ENCODE assay signal across 34 cellular contexts in the genomic region with DNA sequence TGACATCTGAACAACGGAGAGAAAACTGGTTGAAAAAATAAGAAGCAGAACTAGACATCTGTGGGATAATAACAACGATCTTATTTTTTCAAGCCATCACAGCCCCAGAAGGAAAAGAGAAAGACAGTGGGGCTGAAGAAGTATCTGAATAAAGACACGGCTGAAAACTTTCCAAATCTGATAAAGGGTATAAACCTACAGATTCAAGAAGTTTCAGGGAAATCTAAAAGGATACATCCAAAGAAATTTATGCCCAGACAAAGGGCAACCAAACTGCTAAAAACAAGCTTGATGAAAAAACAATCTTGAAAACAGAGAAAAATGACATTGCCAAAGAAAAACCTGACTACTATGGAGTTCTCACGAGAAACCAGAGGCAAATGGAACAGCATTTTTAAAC.
"Had no signal": no experiment of that assay in that cellular context is flagged by ENCODE, and none has a peak within 500 bp of the region (broad histone marks: within the 10 kb centered on the region; RNA-seq: fewer than 3 reads in every experiment).

No MANE protein-coding gene starts in this region.

- H3K27me3 ChIP-seq: body of pancreas, brain microvascular endothelial cell, breast epithelium had no signal

- H3K4me3 Mint-ChIP-seq: activated B cell treated with CpG ODN at 0.5 μM for 24 hours; activated CD4-positive, alpha-beta memory T cell treated with anti-CD3 and anti-CD28 coated beads for 36 hours; activated CD4-positive, alpha-beta T cell treated with anti-CD3 and anti-CD28 coated beads, Interleukin-2, amount 10 ng/mL, durations not matched to agents 24 days and 14 days; activated CD8-positive, alpha-beta T cell treated with anti-CD3 and anti-CD28 coated beads for 36 hours; activated naive CD4-positive, alpha-beta T cell treated with anti-CD3 and anti-CD28 coated beads, Interleukin-2, amount 10 ng/mL, durations not matched to agents 7 days and 5 days; activated naive CD4-positive, alpha-beta T cell treated with anti-CD3 and anti-CD28 coated beads, Interleukin-2, amount 50 U/mL, for 24 hours; activated naive CD8-positive, alpha-beta T cell; activated naive CD8-positive, alpha-beta T cell treated with anti-CD3 and anti-CD28 coated beads, Interleukin-2, amount 10 ng/mL, durations not matched to agents 7 days and 5 days; activated naive CD8-positive, alpha-beta T cell treated with anti-CD3 and anti-CD28 coated beads, Interleukin-2, amount 50 U/mL, for 24 hours; activated T-cell treated with anti-CD3 and anti-CD28 coated beads, Interleukin-2, amount 50 U/mL, for 4 hours; activated T-cell treated with anti-CD3 and anti-CD28 coated beads, Interleukin-2, amount 50 U/mL, for 72 hours; activated T-helper 1 cell treated with anti-CD3 and anti-CD28 coated beads, Interleukin-12 subunit alpha, Interleukin-12 subunit beta, Interleukin-2, Interleukin-4 antibody, amounts not matched to agents 30 ng/mL and 10 ng/mL and 1 ng/mL, durations not matched to agents 14 hours and 24 hours and 36 hours; T-helper 1 cell treated with Interleukin-12 subunit alpha and Interleukin-12 subunit beta and Interleukin-4 antibody, amounts not matched to agents 30 μg/mL and 1 μg/mL, for 36 hours; T-helper 2 cell treated with Interferon-gamma antibody and Interleukin-4, amounts not matched to agents 5 μg/mL and 100 μg/mL, for 36 hours had no signal

- FAIRE-seq: astrocyte had no signal

- H3K27ac ChIP-seq: brain microvascular endothelial cell, breast epithelium had no signal

- H3K4me1 ChIP-seq: breast epithelium had no signal

- H3K27ac Mint-ChIP-seq: activated B cell treated with CpG ODN at 0.5 μM for 24 hours; activated CD4-positive, alpha-beta memory T cell treated with anti-CD3 and anti-CD28 coated beads for 36 hours; activated CD4-positive, alpha-beta T cell treated with anti-CD3 and anti-CD28 coated beads, Interleukin-2, amount 10 ng/mL, durations not matched to agents 24 days and 14 days; activated CD8-positive, alpha-beta T cell treated with anti-CD3 and anti-CD28 coated beads for 36 hours; activated naive CD4-positive, alpha-beta T cell treated with anti-CD3 and anti-CD28 coated beads, Interleukin-2, amount 10 ng/mL, durations not matched to agents 7 days and 5 days; activated naive CD4-positive, alpha-beta T cell treated with anti-CD3 and anti-CD28 coated beads, Interleukin-2, amount 50 U/mL, for 24 hours; activated naive CD8-positive, alpha-beta T cell; activated naive CD8-positive, alpha-beta T cell treated with anti-CD3 and anti-CD28 coated beads, Interleukin-2, amount 10 ng/mL, durations not matched to agents 7 days and 5 days; activated naive CD8-positive, alpha-beta T cell treated with anti-CD3 and anti-CD28 coated beads, Interleukin-2, amount 50 U/mL, for 24 hours; activated T-cell treated with anti-CD3 and anti-CD28 coated beads, Interleukin-2, amount 50 U/mL, for 72 hours; activated T-helper 1 cell treated with anti-CD3 and anti-CD28 coated beads, Interleukin-12 subunit alpha, Interleukin-12 subunit beta, Interleukin-2, Interleukin-4 antibody, amounts not matched to agents 30 ng/mL and 10 ng/mL and 1 ng/mL, durations not matched to agents 14 hours and 24 hours and 36 hours; activated T-helper 2 cell treated with anti-CD3 and anti-CD28 coated beads, Interferon-gamma antibody, Interleukin-2, Interleukin-4, amounts not matched to agents 10 μg/mL and 5 μg/mL and 100 μg/mL, durations not matched to agents 14 hours and 24 hours and 36 hours; T-helper 1 cell treated with Interleukin-12 subunit alpha and Interleukin-12 subunit beta and Interleukin-4 antibody, amounts not matched to agents 30 μg/mL and 1 μg/mL, for 36 hours; T-helper 2 cell treated with Interferon-gamma antibody and Interleukin-4, amounts not matched to agents 5 μg/mL and 100 μg/mL, for 36 hours had no signal

- H3K4me1 Mint-ChIP-seq: activated B cell treated with CpG ODN at 0.5 μM for 24 hours; activated naive CD4-positive, alpha-beta T cell treated with anti-CD3 and anti-CD28 coated beads, Interleukin-2, amount 10 ng/mL, durations not matched to agents 7 days and 5 days; activated naive CD8-positive, alpha-beta T cell treated with anti-CD3 and anti-CD28 coated beads, Interleukin-2, amount 10 ng/mL, durations not matched to agents 7 days and 5 days had no signal

- H3K9me3 Mint-ChIP-seq: activated naive CD4-positive, alpha-beta T cell treated with anti-CD3 and anti-CD28 coated beads, Interleukin-2, amount 50 U/mL, for 24 hours had no signal

- H3K9me3 ChIP-seq: body of pancreas, breast epithelium had no signal

- H3K4me3 ChIP-seq: body of pancreas, breast epithelium had no signal

- H3K27me3 Mint-ChIP-seq: activated B cell treated with CpG ODN at 0.5 μM for 24 hours; activated CD4-positive, alpha-beta memory T cell treated with anti-CD3 and anti-CD28 coated beads for 36 hours; activated CD4-positive, alpha-beta T cell treated with anti-CD3 and anti-CD28 coated beads, Interleukin-2, amount 10 ng/mL, durations not matched to agents 24 days and 14 days; activated CD8-positive, alpha-beta T cell treated with anti-CD3 and anti-CD28 coated beads for 36 hours; activated naive CD4-positive, alpha-beta T cell treated with anti-CD3 and anti-CD28 coated beads, Interleukin-2, amount 10 ng/mL, durations not matched to agents 7 days and 5 days; activated naive CD4-positive, alpha-beta T cell treated with anti-CD3 and anti-CD28 coated beads, Interleukin-2, amount 50 U/mL, for 24 hours; activated naive CD8-positive, alpha-beta T cell; activated naive CD8-positive, alpha-beta T cell treated with anti-CD3 and anti-CD28 coated beads, Interleukin-2, amount 10 ng/mL, durations not matched to agents 7 days and 5 days; activated naive CD8-positive, alpha-beta T cell treated with anti-CD3 and anti-CD28 coated beads, Interleukin-2, amount 50 U/mL, for 24 hours had no signal

- ATAC-seq: activated CD8-positive, alpha-beta T cell treated with anti-CD3 and anti-CD28 coated beads for 36 hours; activated naive CD8-positive, alpha-beta T cell treated with anti-CD3 and anti-CD28 coated beads, Interleukin-2, amount 50 U/mL, for 24 hours; activated T-cell treated with anti-CD3 and anti-CD28 coated beads, Interleukin-2, amount 50 U/mL, for 4 hours; activated T-cell treated with anti-CD3 and anti-CD28 coated beads, Interleukin-2, amount 50 U/mL, for 72 hours; body of pancreas had no signal

- DNase-seq: activated B cell treated with CpG ODN at 0.5 μM for 24 hours; activated CD4-positive, alpha-beta memory T cell treated with anti-CD3 and anti-CD28 coated beads for 36 hours; activated CD4-positive, alpha-beta T cell treated with anti-CD3 and anti-CD28 coated beads for 4 hours; activated CD4-positive, alpha-beta T cell treated with anti-CD3 and anti-CD28 coated beads, Interleukin-2, amount 10 ng/mL, durations not matched to agents 24 days and 14 days; activated CD4-positive, alpha-beta T cell treated with anti-CD3 and anti-CD28 coated beads, Interleukin-2, amount 50 U/mL, for 1 hour; activated CD4-positive, alpha-beta T cell treated with anti-CD3 and anti-CD28 coated beads, Interleukin-2, amount 50 U/mL, for 4 hours; activated CD4-positive, CD25-positive, alpha-beta regulatory T cell treated with anti-CD3 and anti-CD28 coated beads, Interleukin-2, amount 50 U/mL, for 72 hours; activated CD8-positive, alpha-beta memory T cell treated with anti-CD3 and anti-CD28 coated beads, Interleukin-2, amount 50 U/mL, for 4 hours; activated CD8-positive, alpha-beta T cell treated with anti-CD3 and anti-CD28 coated beads for 36 hours; activated effector memory CD4-positive, alpha-beta T cell treated with Interleukin-2 at 50 U/mL for 16 hours; activated gamma-delta T cell; activated naive CD4-positive, alpha-beta T cell treated with anti-CD3 and anti-CD28 coated beads, Interleukin-2, amount 10 ng/mL, durations not matched to agents 7 days and 5 days; activated naive CD4-positive, alpha-beta T cell treated with Interleukin-2 at 50 U/mL for 16 hours; activated naive CD8-positive, alpha-beta T cell treated with anti-CD3 and anti-CD28 coated beads, Interleukin-2, amount 10 ng/mL, durations not matched to agents 7 days and 5 days; activated naive CD8-positive, alpha-beta T cell treated with anti-CD3 and anti-CD28 coated beads, Interleukin-2, amount 50 U/mL, for 24 hours; activated T-cell treated with anti-CD3 and anti-CD28 coated beads for 4 hours; activated T-cell treated with anti-CD3 and anti-CD28 coated beads, Interleukin-2, amount 50 U/mL, for 1 hour; activated T-cell treated with anti-CD3 and anti-CD28 coated beads, Interleukin-2, amount 50 U/mL, for 4 hours; activated T-cell treated with anti-CD3 and anti-CD28 coated beads, Interleukin-2, amount 50 U/mL, for 72 hours; aorta; brain microvascular endothelial cell; central memory CD4-positive, alpha-beta T cell; T-helper 1 cell; T-helper 2 cell; T-helper 9 cell had no signal

- H3K36me3 ChIP-seq: brain microvascular endothelial cell had no signal
